ENCODE assay signal across 30 cellular contexts in the genomic region with DNA sequence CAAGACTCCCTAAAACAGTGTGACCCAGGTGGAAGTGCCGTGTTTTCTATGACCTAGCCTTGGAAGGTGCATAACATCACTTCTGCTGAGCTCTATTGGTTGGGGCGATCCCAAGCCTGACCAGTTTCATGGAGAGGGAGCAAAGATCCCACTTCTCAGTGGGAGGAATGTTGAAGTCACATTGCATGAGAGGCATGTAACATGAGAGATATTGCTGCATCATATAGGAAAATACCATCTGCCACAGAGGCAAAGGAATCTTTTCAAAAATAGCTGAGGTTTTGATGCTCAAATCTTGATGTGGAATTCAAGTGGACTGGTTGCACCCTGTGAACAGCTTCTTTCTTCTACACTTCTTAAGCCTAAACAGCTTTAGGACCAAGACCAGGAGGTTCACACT.
"Had no signal": no experiment of that assay in that cellular context is flagged by ENCODE, and none has a peak within 500 bp of the region (broad histone marks: within the 10 kb centered on the region; RNA-seq: fewer than 3 reads in every experiment).

No MANE protein-coding gene starts in this region.

- H3K4me3 ChIP-seq: ascending aorta, cardiac muscle cell had no signal

- H3K27me3 ChIP-seq: ascending aorta had no signal

- DNase-seq: activated B cell treated with CpG ODN at 0.5 μM for 24 hours; activated CD4-positive, alpha-beta memory T cell treated with anti-CD3 and anti-CD28 coated beads for 36 hours; activated CD4-positive, alpha-beta T cell treated with anti-CD3 and anti-CD28 coated beads for 4 hours; activated CD4-positive, alpha-beta T cell treated with anti-CD3 and anti-CD28 coated beads, Interleukin-2, amount 10 ng/mL, durations not matched to agents 24 days and 14 days; activated CD4-positive, alpha-beta T cell treated with anti-CD3 and anti-CD28 coated beads, Interleukin-2, amount 50 U/mL, for 1 hour; activated CD4-positive, alpha-beta T cell treated with anti-CD3 and anti-CD28 coated beads, Interleukin-2, amount 50 U/mL, for 4 hours; activated CD4-positive, CD25-positive, alpha-beta regulatory T cell treated with anti-CD3 and anti-CD28 coated beads, Interleukin-2, amount 50 U/mL, for 72 hours; activated CD8-positive, alpha-beta memory T cell treated with anti-CD3 and anti-CD28 coated beads, Interleukin-2, amount 50 U/mL, for 4 hours; activated CD8-positive, alpha-beta T cell treated with anti-CD3 and anti-CD28 coated beads for 36 hours; activated effector memory CD4-positive, alpha-beta T cell treated with anti-CD3 and anti-CD28 coated beads, Interleukin-2, amount 50 U/mL, for 16 hours; activated gamma-delta T cell treated with Interleukin-2 at 50 U/mL for 16 hours; activated naive CD4-positive, alpha-beta T cell; activated naive CD4-positive, alpha-beta T cell treated with anti-CD3 and anti-CD28 coated beads for 36 hours; activated naive CD4-positive, alpha-beta T cell treated with anti-CD3 and anti-CD28 coated beads, Interleukin-2, amount 50 U/mL, for 16 hours; activated naive CD8-positive, alpha-beta T cell treated with anti-CD3 and anti-CD28 coated beads for 36 hours; activated T-cell treated with anti-CD3 and anti-CD28 coated beads for 4 hours; activated T-cell treated with anti-CD3 and anti-CD28 coated beads, Interleukin-2, amount 50 U/mL, for 1 hour; activated T-cell treated with anti-CD3 and anti-CD28 coated beads, Interleukin-2, amount 50 U/mL, for 4 hours; activated T-cell treated with anti-CD3 and anti-CD28 coated beads, Interleukin-2, amount 50 U/mL, for 72 hours; amygdala; anterior cingulate cortex; caudate nucleus; cerebellar nuclear complex; T-helper 1 cell; T-helper 2 cell; T-helper 9 cell had no signal

- H3K9me3 ChIP-seq: ascending aorta had no signal

- H3K36me3 ChIP-seq: ascending aorta, cardiac muscle cell had no signal

- H3K4me1 ChIP-seq: ascending aorta had no signal

- ATAC-seq: activated CD8-positive, alpha-beta T cell treated with anti-CD3 and anti-CD28 coated beads for 36 hours; activated naive CD4-positive, alpha-beta T cell treated with anti-CD3 and anti-CD28 coated beads, Interleukin-2, amount 50 U/mL, for 72 hours; activated T-cell treated with anti-CD3 and anti-CD28 coated beads, Interleukin-2, amount 50 U/mL, for 4 hours; activated T-cell treated with anti-CD3 and anti-CD28 coated beads, Interleukin-2, amount 50 U/mL, for 72 hours; activated T-helper 17 cell treated with anti-CD3 and anti-CD28 coated beads, Interleukin-2, amount 50 U/mL, for 72 hours had no signal
